28 cellular contexts compared by ENCODE assay signal in genomic region chr6:5220436-5220835, GRCh38.
"Had no signal": no experiment of that assay in that cellular context is flagged by ENCODE, and none has a peak within 500 bp of the region (broad histone marks: within the 10 kb centered on the region; RNA-seq: fewer than 3 reads in every experiment).

No MANE protein-coding gene starts in this region.

- H3K4me3 ChIP-seq: Peyer's patch, SJSA1 had no signal

- ATAC-seq: activated CD8-positive, alpha-beta memory T cell treated with anti-CD3 and anti-CD28 coated beads, Interleukin-2, amount 10 ng/mL, durations not matched to agents 7 days and 5 days; activated T-cell treated with anti-CD3 and anti-CD28 coated beads, Interleukin-2, amount 50 U/mL, for 4 hours; activated T-helper 17 cell treated with anti-CD3 and anti-CD28 coated beads, Interleukin-2, amount 50 U/mL, for 72 hours had no signal

- FAIRE-seq: astrocyte had no signal

- DNase-seq: activated B cell treated with CpG ODN at 0.5 μM for 24 hours; activated CD4-positive, alpha-beta T cell treated with anti-CD3 and anti-CD28 coated beads for 1 hour; activated CD4-positive, alpha-beta T cell treated with anti-CD3 and anti-CD28 coated beads, Interleukin-2, amount 10 ng/mL, durations not matched to agents 24 days and 14 days; activated CD4-positive, alpha-beta T cell treated with anti-CD3 and anti-CD28 coated beads, Interleukin-2, amount 50 U/mL, for 48 hours; activated CD8-positive, alpha-beta memory T cell treated with anti-CD3 and anti-CD28 coated beads, Interleukin-2, amount 10 ng/mL, durations not matched to agents 7 days and 5 days; activated gamma-delta T cell; activated naive CD4-positive, alpha-beta T cell treated with anti-CD3 and anti-CD28 coated beads for 36 hours; activated T-cell treated with anti-CD3 and anti-CD28 coated beads, Interleukin-2, amount 50 U/mL, for 4 hours; amygdala; Karpas-422; NCI-H1092 treated with DMSO at 0.1 percent for 48 hours; NCI-H1417 treated with DMSO at 0.1 percent for 48 hours; NCI-H1694; NCI-H2029; NCI-H510A treated with DMSO at 0.1 percent for 48 hours; NCI-H69; NK-92 treated with Interleukin-12 subunit alpha and Interleukin-12 subunit beta, amount 100 ng/mL, for 24 hours; OCI-M1; Peyer's patch; SHP77 had no signal

- H3K9me3 Mint-ChIP-seq: activated B cell treated with CpG ODN at 0.5 μM for 24 hours; activated CD4-positive, alpha-beta T cell treated with anti-CD3 and anti-CD28 coated beads, Interleukin-2, amount 10 ng/mL, durations not matched to agents 24 days and 14 days; activated naive CD4-positive, alpha-beta T cell treated with anti-CD3 and anti-CD28 coated beads for 36 hours; activated T-cell treated with anti-CD3 and anti-CD28 coated beads, Interleukin-2, amount 50 U/mL, for 4 hours; activated T-helper 17 cell treated with anti-CD3 and anti-CD28 coated beads, Interleukin-2, amount 50 U/mL, for 72 hours; brain; central memory CD8-positive, alpha-beta T cell; T-helper 1 cell treated with Interleukin-12 subunit alpha and Interleukin-12 subunit beta and Interleukin-4 antibody, amounts not matched to agents 30 μg/mL and 1 μg/mL, for 36 hours had no signal

- H3K27me3 ChIP-seq: Peyer's patch, SJSA1 had no signal

- H3K27me3 Mint-ChIP-seq: activated B cell treated with CpG ODN at 0.5 μM for 24 hours; activated CD4-positive, alpha-beta T cell treated with anti-CD3 and anti-CD28 coated beads, Interleukin-2, amount 10 ng/mL, durations not matched to agents 24 days and 14 days; activated CD8-positive, alpha-beta memory T cell treated with anti-CD3 and anti-CD28 coated beads, Interleukin-2, amount 10 ng/mL, durations not matched to agents 7 days and 5 days; activated naive CD8-positive, alpha-beta T cell; activated T-helper 17 cell treated with anti-CD3 and anti-CD28 coated beads, Interleukin-2, amount 50 U/mL, for 72 hours; brain; central memory CD8-positive, alpha-beta T cell had no signal

- H3K9me3 ChIP-seq: Peyer's patch, SJSA1 had no signal

- H3K27ac ChIP-seq: Peyer's patch, RWPE1, SJSA1 had no signal

- H3K4me1 Mint-ChIP-seq: activated CD8-positive, alpha-beta memory T cell treated with anti-CD3 and anti-CD28 coated beads, Interleukin-2, amount 10 ng/mL, durations not matched to agents 7 days and 5 days; activated T-helper 17 cell treated with anti-CD3 and anti-CD28 coated beads, Interleukin-2, amount 50 U/mL, for 72 hours; central memory CD8-positive, alpha-beta T cell had no signal

- H3K4me1 ChIP-seq: Peyer's patch had no signal

- H3K4me3 Mint-ChIP-seq: activated B cell treated with CpG ODN at 0.5 μM for 24 hours; activated CD4-positive, alpha-beta T cell treated with anti-CD3 and anti-CD28 coated beads, Interleukin-2, amount 10 ng/mL, durations not matched to agents 24 days and 14 days; activated CD8-positive, alpha-beta memory T cell treated with anti-CD3 and anti-CD28 coated beads, Interleukin-2, amount 10 ng/mL, durations not matched to agents 7 days and 5 days; activated naive CD4-positive, alpha-beta T cell treated with anti-CD3 and anti-CD28 coated beads for 36 hours; activated naive CD8-positive, alpha-beta T cell; activated T-cell treated with anti-CD3 and anti-CD28 coated beads, Interleukin-2, amount 50 U/mL, for 4 hours; activated T-helper 17 cell treated with anti-CD3 and anti-CD28 coated beads, Interleukin-2, amount 50 U/mL, for 72 hours; brain; central memory CD8-positive, alpha-beta T cell; T-helper 1 cell treated with Interleukin-12 subunit alpha and Interleukin-12 subunit beta and Interleukin-4 antibody, amounts not matched to agents 30 μg/mL and 1 μg/mL, for 36 hours had no signal

- H3K27ac Mint-ChIP-seq: activated B cell treated with CpG ODN at 0.5 μM for 24 hours; activated CD4-positive, alpha-beta T cell treated with anti-CD3 and anti-CD28 coated beads, Interleukin-2, amount 10 ng/mL, durations not matched to agents 24 days and 14 days; activated CD8-positive, alpha-beta memory T cell treated with anti-CD3 and anti-CD28 coated beads, Interleukin-2, amount 10 ng/mL, durations not matched to agents 7 days and 5 days; activated naive CD4-positive, alpha-beta T cell treated with anti-CD3 and anti-CD28 coated beads for 36 hours; activated naive CD8-positive, alpha-beta T cell; activated T-helper 17 cell treated with anti-CD3 and anti-CD28 coated beads, Interleukin-2, amount 50 U/mL, for 72 hours; T-helper 1 cell treated with Interleukin-12 subunit alpha and Interleukin-12 subunit beta and Interleukin-4 antibody, amounts not matched to agents 30 μg/mL and 1 μg/mL, for 36 hours had no signal

- H3K36me3 Mint-ChIP-seq: activated CD8-positive, alpha-beta memory T cell treated with anti-CD3 and anti-CD28 coated beads, Interleukin-2, amount 10 ng/mL, durations not matched to agents 7 days and 5 days had no signal

- H3K36me3 ChIP-seq: Peyer's patch, SJSA1 had no signal
